In the genomic region with DNA sequence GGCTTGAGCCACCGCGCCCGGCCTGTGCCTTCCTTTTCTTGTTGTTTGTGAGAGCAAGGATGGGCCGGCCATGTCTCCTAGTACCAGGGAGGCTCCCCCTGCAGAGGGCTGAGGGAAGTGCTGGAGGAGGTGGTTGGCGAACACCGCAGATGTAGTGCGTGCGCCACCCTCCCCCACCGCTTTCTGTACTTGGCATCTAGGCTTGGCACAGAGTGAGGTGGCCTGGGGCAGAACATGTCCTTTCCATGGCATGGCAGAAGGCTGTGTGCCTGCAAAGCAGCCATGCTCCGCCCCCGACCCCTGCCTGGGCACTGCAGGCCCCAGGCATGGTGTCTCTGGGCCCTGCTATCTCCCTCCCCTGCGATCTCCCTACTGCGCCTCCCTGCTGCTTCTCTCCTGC, we compare ENCODE assay signal across 10 cellular contexts.
DNase-seq lines count a peak whose midpoint lies in the region; ATAC-seq and TF ChIP-seq lines count a peak whose summit lies in the region.
"Had no signal": no experiment of that assay in that cellular context is flagged by ENCODE, and none has a peak within 500 bp of the region (broad histone marks: within the 10 kb centered on the region; RNA-seq: fewer than 3 reads in every experiment).

No MANE protein-coding gene starts in this region.

- DNase-seq in NCI-H82 (lab: John Stamatoyannopoulos, UW): peak; percentile 37
- no peak for DNase-seq in NCI-H82 treated with DMSO at 0.1 percent for 48 hours (lab: John Stamatoyannopoulos, UW; ENCODE audit: unreplicated experiment)
- DNase-seq in RWPE1 (ENCODE audit: low spot score): peak; percentile 38
- DNase-seq in fibroblast of pulmonary artery (ENCODE audit: low read depth): no peak
- peak; percentile 13 for DNase-seq in stimulated activated naive CD8-positive, alpha-beta T cell treated with anti-CD3 and anti-CD28 coated beads, Interleukin-15, Interleukin-2, amounts not matched to agents 100 U/mL and 50 U/mL, for 24 hours
- no peak for DNase-seq in AG08396 (ENCODE audit: low spot score)
- DNase-seq in activated effector memory CD4-positive, alpha-beta T cell treated with Interleukin-2 at 50 U/mL for 16 hours: no peak
- no peak for DNase-seq in COLO829 (ENCODE audit: low spot score)
- DNase-seq: activated CD4-positive, alpha-beta T cell treated with anti-CD3 and anti-CD28 coated beads, Interleukin-2, amount 10 ng/mL, durations not matched to agents 7 days and 5 days had no signal

- POLR2A ChIA-PET in RWPE1 (lab: Yijun Ruan, JAX; ENCODE audit: low non-redundant PET): no interaction called here

- ATAC-seq in stimulated activated naive CD8-positive, alpha-beta T cell treated with anti-CD3 and anti-CD28 coated beads, Interleukin-15, Interleukin-2, amounts not matched to agents 100 U/mL and 50 U/mL, for 24 hours: no peak

- no peak overlapping the region for H3K4me3 ChIP-seq in fibroblast of pulmonary artery (replicated peaks; ENCODE audit: low read depth, low read length)
- H3K4me3 ChIP-seq: BLaER1 treated with 17β-estradiol and CSF1 and Interleukin-3, amounts not matched to agents 10 nM and 100 nM had no signal

- H3K27ac ChIP-seq in RWPE1: no peak overlapping the region
- H3K27ac ChIP-seq: BLaER1 treated with 17β-estradiol and CSF1 and Interleukin-3, amounts not matched to agents 10 nM and 100 nM had no signal

- CTCF ChIA-PET in RWPE1 (lab: Yijun Ruan, JAX): interaction anchor here (0.6 to 1.3 kb wide), 5 partner anchors 28 to 220 kb away, joined by 3 to 4 read pairs (median 4); no protein-coding TSS in a partner anchor

- peak; percentile 33 for TF ChIP-seq CTCF in RWPE1 (conservative IDR thresholded peaks at IDR 0.05; ENCODE audit: low read depth)
- peak; percentile 13 for TF ChIP-seq CTCF in fibroblast of pulmonary artery (IDR thresholded peaks at IDR 0.05; ENCODE audit: low read length, missing control alignments)

Comparison
In these comparisons a context has a peak if more than half of its experiments do, and no peak if none do; other contexts are left out.
1. DNase-seq: peak in NCI-H82 (single experiment), RWPE1 (single experiment) and stimulated activated naive CD8-positive, alpha-beta T cell treated with anti-CD3 and anti-CD28 coated beads, Interleukin-15, Interleukin-2, amounts not matched to agents 100 U/mL and 50 U/mL, for 24 hours (single experiment); none in NCI-H82 treated with DMSO at 0.1 percent for 48 hours (single experiment), fibroblast of pulmonary artery (single experiment), AG08396 (single experiment), activated effector memory CD4-positive, alpha-beta T cell treated with Interleukin-2 at 50 U/mL for 16 hours (single experiment) and COLO829 (single experiment).